In the genomic region with DNA sequence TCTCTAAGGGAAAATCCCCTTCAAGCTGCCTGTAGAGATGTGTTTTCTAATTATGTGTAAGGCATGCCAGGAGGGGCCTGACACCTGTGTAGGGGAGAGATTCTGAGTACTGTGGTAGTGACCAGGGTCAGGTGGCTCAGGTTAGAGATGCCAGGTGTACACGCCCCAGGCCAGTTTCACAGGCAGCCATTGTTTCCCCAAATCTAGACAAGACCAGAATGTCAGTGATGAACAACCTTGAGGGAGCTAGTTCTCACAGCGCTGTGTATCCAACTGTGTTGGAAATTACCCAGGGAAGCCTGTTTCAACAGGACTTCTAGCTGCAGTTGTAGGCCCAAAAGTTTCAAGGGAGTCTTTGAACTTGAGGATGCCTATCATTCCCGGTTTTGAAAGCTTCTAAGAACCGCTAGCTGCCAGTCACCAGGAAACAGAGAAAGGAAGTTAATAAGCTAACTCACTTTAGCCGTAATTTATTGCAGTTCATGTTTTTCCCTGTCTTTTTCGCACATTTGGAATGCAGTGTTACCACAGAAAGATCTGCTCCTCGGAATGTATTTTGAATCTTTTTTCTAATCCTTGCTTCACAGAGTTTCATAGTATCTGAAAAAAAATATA, we compare ENCODE assay signal across 19 cellular contexts.
"Had no signal": no experiment of that assay in that cellular context is flagged by ENCODE, and none has a peak within 500 bp of the region (broad histone marks: within the 10 kb centered on the region; RNA-seq: fewer than 3 reads in every experiment).

No MANE protein-coding gene starts in this region.

- H3K4me1 ChIP-seq: psoas muscle, right lobe of liver, thyroid gland had no signal

- DNase-seq: activated CD4-positive, alpha-beta memory T cell treated with anti-CD3 and anti-CD28 coated beads, Interleukin-2, amount 10 ng/mL, durations not matched to agents 7 days and 5 days; activated CD4-positive, alpha-beta T cell treated with anti-CD3 and anti-CD28 coated beads for 4 hours; activated effector memory CD4-positive, alpha-beta T cell treated with anti-CD3 and anti-CD28 coated beads, Interleukin-2, amount 50 U/mL, for 16 hours; activated T-cell treated with anti-CD3 and anti-CD28 coated beads, Interleukin-2, amount 50 U/mL, for 48 hours; amniotic stem cell; cortex of kidney; effector CD4-positive, alpha-beta T cell; erythroblast; islet precursor cell; left ventricle myocardium superior; nephron progenitor cell; psoas muscle; right lobe of liver; stimulated activated CD4-positive, alpha-beta T cell treated with anti-CD3 and anti-CD28 coated beads, Interleukin-12 subunit alpha, Interleukin-12 subunit beta, amount 100 ng/mL, for 4 hours; stimulated activated CD4-positive, alpha-beta T cell treated with anti-CD3 and anti-CD28 coated beads, Interleukin-2, amount 100 ng/mL, for 24 hours; T-helper 17 cell; thyroid gland had no signal

- H3K27me3 Mint-ChIP-seq: activated CD4-positive, alpha-beta memory T cell treated with anti-CD3 and anti-CD28 coated beads, Interleukin-2, amount 10 ng/mL, durations not matched to agents 7 days and 5 days; stimulated activated memory B cell treated with anti-CD40 and anti-IgM and Interleukin-4, amounts not matched to agents 10 μg/mL and 1 μg/mL and 100 μg/mL, for 72 hours had no signal

- H3K9me3 Mint-ChIP-seq: activated CD4-positive, alpha-beta memory T cell treated with anti-CD3 and anti-CD28 coated beads, Interleukin-2, amount 10 ng/mL, durations not matched to agents 7 days and 5 days; nephron progenitor cell had no signal

- H3K4me1 Mint-ChIP-seq: activated CD4-positive, alpha-beta memory T cell treated with anti-CD3 and anti-CD28 coated beads, Interleukin-2, amount 10 ng/mL, durations not matched to agents 7 days and 5 days; activated naive CD4-positive, alpha-beta T cell treated with anti-CD3 and anti-CD28 coated beads, Interleukin-2, amount 50 U/mL, for 24 hours; nephron progenitor cell; stimulated activated memory B cell treated with anti-CD40 and anti-IgM and Interleukin-4, amounts not matched to agents 10 μg/mL and 1 μg/mL and 100 μg/mL, for 72 hours; T-helper 17 cell had no signal

- H3K4me3 Mint-ChIP-seq: activated CD4-positive, alpha-beta memory T cell treated with anti-CD3 and anti-CD28 coated beads, Interleukin-2, amount 10 ng/mL, durations not matched to agents 7 days and 5 days; activated naive CD4-positive, alpha-beta T cell treated with anti-CD3 and anti-CD28 coated beads, Interleukin-2, amount 50 U/mL, for 24 hours; nephron progenitor cell; stimulated activated memory B cell treated with anti-CD40 and anti-IgM and Interleukin-4, amounts not matched to agents 10 μg/mL and 1 μg/mL and 100 μg/mL, for 72 hours; T-helper 17 cell had no signal

- H3K9me3 ChIP-seq: psoas muscle, right lobe of liver, thyroid gland had no signal

- H3K27ac Mint-ChIP-seq: activated CD4-positive, alpha-beta memory T cell treated with anti-CD3 and anti-CD28 coated beads, Interleukin-2, amount 10 ng/mL, durations not matched to agents 7 days and 5 days; activated naive CD4-positive, alpha-beta T cell treated with anti-CD3 and anti-CD28 coated beads, Interleukin-2, amount 50 U/mL, for 24 hours; nephron progenitor cell; stimulated activated memory B cell treated with anti-CD40 and anti-IgM and Interleukin-4, amounts not matched to agents 10 μg/mL and 1 μg/mL and 100 μg/mL, for 72 hours; T-helper 17 cell had no signal

- H3K27me3 ChIP-seq: right lobe of liver, thyroid gland had no signal

- H3K4me3 ChIP-seq: psoas muscle, right lobe of liver, thyroid gland had no signal

- H3K27ac ChIP-seq: psoas muscle, right lobe of liver, thyroid gland had no signal

- H3K36me3 ChIP-seq: right lobe of liver, thyroid gland had no signal

- ATAC-seq: left ventricle myocardium superior; psoas muscle; right lobe of liver; stimulated activated memory B cell treated with anti-CD40 and anti-IgM and Interleukin-4, amounts not matched to agents 10 μg/mL and 1 μg/mL and 100 μg/mL, for 72 hours; T-helper 17 cell had no signal

- H3K36me3 Mint-ChIP-seq: activated naive CD4-positive, alpha-beta T cell treated with anti-CD3 and anti-CD28 coated beads, Interleukin-2, amount 50 U/mL, for 24 hours; stimulated activated memory B cell treated with anti-CD40 and anti-IgM and Interleukin-4, amounts not matched to agents 10 μg/mL and 1 μg/mL and 100 μg/mL, for 72 hours had no signal
